Comparison of ENCODE assay signal across 10 cellular contexts in the genomic region with DNA sequence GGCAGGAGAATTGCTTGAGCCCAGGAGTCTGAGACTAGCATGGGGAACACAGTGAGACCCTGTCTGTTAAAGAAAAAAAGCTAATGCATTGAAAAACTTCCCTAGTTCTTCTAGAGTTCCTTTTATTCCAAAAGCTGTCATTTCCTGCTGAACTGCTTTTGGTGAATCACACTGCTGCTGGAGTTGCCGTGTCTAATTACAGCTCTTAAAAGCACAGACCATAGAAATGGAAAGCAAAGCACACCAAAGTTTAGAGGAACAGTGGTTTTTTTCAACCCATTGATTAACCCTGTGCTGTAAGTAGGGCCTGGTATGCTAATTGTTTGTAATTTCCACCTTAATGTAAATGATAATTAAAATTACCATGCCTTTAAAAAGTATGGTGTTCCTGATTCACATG. TPM values are rescaled to one million over a fixed set of nuclear protein-coding genes. Genes with fewer than 3 reads are reported as not detected.
DNase-seq lines count a peak whose midpoint lies in the region; ATAC-seq and TF ChIP-seq lines count a peak whose summit lies in the region.
"Had no signal": no experiment of that assay in that cellular context is flagged by ENCODE, and none has a peak within 500 bp of the region (broad histone marks: within the 10 kb centered on the region; RNA-seq: fewer than 3 reads in every experiment).

No MANE protein-coding gene starts in this region.

- ATAC-seq in left lung (peak; percentile 69), HG03039 (IDR thresholded peaks at IDR 0.05; ENCODE audit: unreplicated experiment) (no peak), GM21825 (IDR thresholded peaks at IDR 0.05; ENCODE audit: unreplicated experiment) (no peak)

- H3K27me3 ChIP-seq in MG63 (no peaks in the 10 kb centered on the region), left lung (no peaks in the 10 kb centered on the region)

- H3K36me3 ChIP-seq in MG63 (peaks cover 38% of the 10 kb centered on the region), left lung (peaks cover 0 to 29% of the 10 kb centered on the region in 2 donors)

- peak; percentile 23 for DNase-seq in Caki2 (ENCODE audit: low read depth)
- DNase-seq in MG63: peak; percentile 8
- DNase-seq in dedifferentiated amniotic fluid mesenchymal stem cell (ENCODE audit: extremely low spot score): peak; percentile 59
- DNase-seq in left lung: no peak
- no peak for DNase-seq in SIG-M5 (lab: John Stamatoyannopoulos, UW)
- DNase-seq in NCI-H524 (lab: John Stamatoyannopoulos, UW): no peak
- DNase-seq: CD8-positive, alpha-beta memory T cell; NCI-H1105 had no signal

- H3K4me3 ChIP-seq in MG63 (no peak overlapping the region), left lung (no peak overlapping the region)

- peak overlapping the region; percentile 37 to 46 for H3K27ac ChIP-seq in left lung

- H3K9me3 ChIP-seq in MG63 (no peaks in the 10 kb centered on the region), left lung (no peaks in the 10 kb centered on the region)

- in situ Hi-C loops in Caki2 (cut with HindIII; ENCODE audit: low pct_unique_long_range_greater_than_20kb, low sequenced_read_pairs): no loop called here

- no peak for TF ChIP-seq CTCF in left lung (IDR thresholded peaks at IDR 0.05)

- intact Hi-C loops in left lung (cut with DNase I): no loop called here

- H3K4me1 ChIP-seq in left lung: peaks cover 17 to 26% of the 10 kb centered on the region in 2 donors

RNA-seq across cellular contexts. Expression of a gene that starts 52.4 kb away (rescaled TPM):
- total RNA-seq in Caki2 (2014; rRNA removed; shearing (Covaris generic); ENCODE audit: low replicate concordance): 33.7 and 37.6 TPM in 2 replicates
- 20.5 and 23.0 TPM in 2 replicates for total RNA-seq in MG63 (2014; rRNA removed; shearing (Covaris generic); ENCODE audit: low replicate concordance)
- total RNA-seq in left lung: 100 to 1,000 TPM; 138 to 162 TPM

Comparison
In these comparisons a context has a peak if more than half of its experiments do, and no peak if none do; other contexts are left out.
1. DNase-seq: peak in Caki2 (single experiment), MG63 (single experiment) and dedifferentiated amniotic fluid mesenchymal stem cell (single experiment); none in left lung (0 of 2), SIG-M5 (single experiment) and NCI-H524 (0 of 2).